7 cellular contexts compared by ENCODE assay signal in genomic region chr12:14260011-14260993, GRCh38.
DNase-seq lines count a peak whose midpoint lies in the region; ATAC-seq and TF ChIP-seq lines count a peak whose summit lies in the region.

No MANE protein-coding gene starts in this region.

- CTCF ChIA-PET in HEK293 (lab: Yijun Ruan, JAX) (interaction anchor here (1.0 kb wide), 1 partner anchor 16 kb away, joined by 3 read pairs; no protein-coding TSS in a partner anchor), PC-3 (lab: Charles Lee) (interaction anchor here (1.3 kb wide), 1 partner anchor 105 kb away, joined by 5 read pairs; the partner anchor contains the start of gene ATF7IP)

- POLR2A ChIA-PET in HEK293 (lab: Yijun Ruan, JAX) (interaction anchor here (1.0 to 1.7 kb wide), 2 partner anchors 13 to 105 kb away, joined by 3 to 11 read pairs; partner anchors contain the start of gene ATF7IP), PC-3 (lab: Charles Lee; ENCODE audit: unreplicated experiment) (interaction anchor here (0.6 kb wide), 1 partner anchor 105 kb away, joined by 6 read pairs; no protein-coding TSS in a partner anchor)

- H3K4me1 ChIP-seq in HEK293 (ENCODE audit: control insufficient read depth, insufficient read depth, low read length), result peaks cover 9% of the 10 kb centered on the region
- peaks cover 54% of the 10 kb centered on the region for H3K4me1 ChIP-seq in PC-3 (ENCODE audit: insufficient read depth, low read length)
- H3K4me1 ChIP-seq in thoracic aorta (ENCODE audit: control insufficient read depth in 1 of 2, low read depth in 2 of 2), result peaks cover 14 to 48% of the 10 kb centered on the region in 2 donors

- intact Hi-C loops in PC-3 (cut with micrococcal nuclease), result loop anchor here (1.0 kb wide), 1 partner anchor 105 kb away; the partner anchor contains the start of gene ATF7IP
- intact Hi-C loops in activated T-helper 1 cell treated with anti-CD3 and anti-CD28 coated beads, Interleukin-12 subunit alpha, Interleukin-12 subunit beta, Interleukin-2, Interleukin-4 antibody, amounts not matched to agents 30 ng/mL and 10 ng/mL and 1 ng/mL, durations not matched to agents 14 hours and 24 hours and 36 hours (cut with micrococcal nuclease), result no loop called here

- H3K9me3 ChIP-seq in HEK293 (ENCODE audit: control insufficient read depth, insufficient read depth, low read depth, low read length) (no peaks in the 10 kb centered on the region), PC-3 (ENCODE audit: low read length) (no peaks in the 10 kb centered on the region), thoracic aorta (no peaks in the 10 kb centered on the region)

- H3K27me3 Mint-ChIP-seq in memory B cell, result no peaks in the 10 kb centered on the region
- no peaks in the 10 kb centered on the region for H3K27me3 Mint-ChIP-seq in activated T-helper 1 cell treated with anti-CD3 and anti-CD28 coated beads, Interleukin-12 subunit alpha, Interleukin-12 subunit beta, Interleukin-2, Interleukin-4 antibody, amounts not matched to agents 30 ng/mL and 10 ng/mL and 1 ng/mL, durations not matched to agents 14 hours and 24 hours and 36 hours (ENCODE audit: insufficient read depth)

- no peak overlapping the region for H3K4me3 Mint-ChIP-seq in memory B cell
- H3K4me3 Mint-ChIP-seq in activated T-helper 1 cell treated with anti-CD3 and anti-CD28 coated beads, Interleukin-12 subunit alpha, Interleukin-12 subunit beta, Interleukin-2, Interleukin-4 antibody, amounts not matched to agents 30 ng/mL and 10 ng/mL and 1 ng/mL, durations not matched to agents 14 hours and 24 hours and 36 hours, result no peak overlapping the region

- H3K4me1 Mint-ChIP-seq in memory B cell, result peaks cover 27% of the 10 kb centered on the region
- H3K4me1 Mint-ChIP-seq in activated T-helper 1 cell treated with anti-CD3 and anti-CD28 coated beads, Interleukin-12 subunit alpha, Interleukin-12 subunit beta, Interleukin-2, Interleukin-4 antibody, amounts not matched to agents 30 ng/mL and 10 ng/mL and 1 ng/mL, durations not matched to agents 14 hours and 24 hours and 36 hours (ENCODE audit: low read depth), result peaks cover 50% of the 10 kb centered on the region

- peak; percentile 78 for DNase-seq in PC-3
- peak; percentile 92 for DNase-seq in epithelial cell of esophagus (ENCODE audit: low read depth)
- no peak for DNase-seq in memory B cell (ENCODE audit: low spot score in 2 of 2)
- peak; percentile 78 for DNase-seq in thoracic aorta (ENCODE audit: low spot score)
- no peak for DNase-seq in activated T-helper 1 cell treated with anti-CD3 and anti-CD28 coated beads, Interleukin-12 subunit alpha, Interleukin-12 subunit beta, Interleukin-2, Interleukin-4 antibody, amounts not matched to agents 30 ng/mL and 10 ng/mL and 1 ng/mL, durations not matched to agents 14 hours and 24 hours and 36 hours (ENCODE audit: low spot score)

- H3K27ac Mint-ChIP-seq in memory B cell, result peak overlapping the region; percentile 82
- H3K27ac Mint-ChIP-seq in activated T-helper 1 cell treated with anti-CD3 and anti-CD28 coated beads, Interleukin-12 subunit alpha, Interleukin-12 subunit beta, Interleukin-2, Interleukin-4 antibody, amounts not matched to agents 30 ng/mL and 10 ng/mL and 1 ng/mL, durations not matched to agents 14 hours and 24 hours and 36 hours, result no peak overlapping the region

- H3K9me3 Mint-ChIP-seq in memory B cell, result peaks cover 5% of the 10 kb centered on the region
- peaks cover 25% of the 10 kb centered on the region for H3K9me3 Mint-ChIP-seq in activated T-helper 1 cell treated with anti-CD3 and anti-CD28 coated beads, Interleukin-12 subunit alpha, Interleukin-12 subunit beta, Interleukin-2, Interleukin-4 antibody, amounts not matched to agents 30 ng/mL and 10 ng/mL and 1 ng/mL, durations not matched to agents 14 hours and 24 hours and 36 hours

- TF ChIP-seq CTCF in HEK293 (tag by site-specific recombination; IDR thresholded peaks at IDR 0.05) (no peak), PC-3 (conservative IDR thresholded peaks at IDR 0.05; ENCODE audit: low read depth, low read length) (no peak), epithelial cell of esophagus (IDR thresholded peaks at IDR 0.05; ENCODE audit: insufficient read depth, low read depth, low read length, missing control alignments) (no peak), thoracic aorta (IDR thresholded peaks at IDR 0.05) (no peak)

- no peaks in the 10 kb centered on the region for H3K36me3 ChIP-seq in HEK293 (ENCODE audit: control insufficient read depth in 2 of 2, insufficient read depth in 1 of 2, low read length in 2 of 2)
- H3K36me3 ChIP-seq in PC-3 (ENCODE audit: low read depth, low read length), result no peaks in the 10 kb centered on the region
- H3K36me3 ChIP-seq in thoracic aorta, result no peaks in the 10 kb centered on the region

- H3K9ac ChIP-seq in PC-3 (ENCODE audit: low read length), result peak overlapping the region; percentile 56

- ATAC-seq in PC-3, result peak; percentile 53
- no peak for ATAC-seq in memory B cell (ENCODE audit: low read depth)
- ATAC-seq in thoracic aorta (ENCODE audit: insufficient number of reproducible peaks, low FRiP score, low read depth), result no peak
- no peak for ATAC-seq in GM19324 (IDR thresholded peaks at IDR 0.05; ENCODE audit: low FRiP score, unreplicated experiment)

- H3K36me3 Mint-ChIP-seq in memory B cell, result peaks cover 2% of the 10 kb centered on the region
- peaks cover 3% of the 10 kb centered on the region for H3K36me3 Mint-ChIP-seq in activated T-helper 1 cell treated with anti-CD3 and anti-CD28 coated beads, Interleukin-12 subunit alpha, Interleukin-12 subunit beta, Interleukin-2, Interleukin-4 antibody, amounts not matched to agents 30 ng/mL and 10 ng/mL and 1 ng/mL, durations not matched to agents 14 hours and 24 hours and 36 hours (ENCODE audit: low read depth)

- H3K27ac ChIP-seq in HEK293 (ENCODE audit: extremely low read depth, low read depth, low read length), result peak overlapping the region; percentile 1; the same call in 1 of the 2 replicates
- peak overlapping the region; percentile 88 for H3K27ac ChIP-seq in PC-3 (ENCODE audit: low read length)
- peak overlapping the region; percentile 60 to 85 for H3K27ac ChIP-seq in thoracic aorta

- BruUV-seq in PC-3 (replicated peaks; lab: Mats Ljungman, UMichigan), result no TSS peak

- H3K4me3 ChIP-seq in HEK293 (ENCODE audit: low read depth, low read length) (peak overlapping the region; percentile 3; the same call in 1 of the 2 replicates), PC-3 (ENCODE audit: low read length) (peak overlapping the region; percentile 15; the same call in 1 of the 2 replicates), epithelial cell of esophagus (ENCODE audit: low read length) (no peak overlapping the region), thoracic aorta (peak overlapping the region; percentile 55)

- H4K20me1 ChIP-seq in PC-3 (ENCODE audit: low read length), result no peaks in the 10 kb centered on the region

- H3F3A ChIP-seq in PC-3 (ENCODE audit: low read length, unreplicated experiment), result no peaks in the 10 kb centered on the region

- H3K79me2 ChIP-seq in PC-3 (ENCODE audit: low read length), result no peaks in the 10 kb centered on the region

- peak overlapping the region; percentile 75 for H2AFZ ChIP-seq in PC-3 (ENCODE audit: low read length)

- H3K9me2 ChIP-seq in PC-3 (replicated peaks; ENCODE audit: low read length), result no peaks in the 10 kb centered on the region

- H3K27me3 ChIP-seq in PC-3 (ENCODE audit: low read length) (no peaks in the 10 kb centered on the region), thoracic aorta (replicated peaks; ENCODE audit: insufficient read depth) (no peaks in the 10 kb centered on the region)

- peak overlapping the region; percentile 57 for H3K4me2 ChIP-seq in PC-3 (ENCODE audit: low read length)

TF ChIP-seq in HEK293, 187 proteins besides CTCF, POLR2A, EP300 and RAD21 (continues in another document):
- no peak for TF ChIP-seq KLF1 (tag by site-specific recombination; IDR thresholded peaks at IDR 0.05)
- peak; percentile 48; the same call in 1 of the 2 replicates for TF ChIP-seq ZNF366 (tag by site-specific recombination; conservative IDR thresholded peaks at IDR 0.05)
- TF ChIP-seq ZNF311 (tag by site-specific recombination; IDR thresholded peaks at IDR 0.05; ENCODE audit: borderline replicate concordance), result no peak
- TF ChIP-seq KLF8 (tag by site-specific recombination; IDR thresholded peaks at IDR 0.05), result peak; percentile 35; the same call in 1 of the 2 replicates
- TF ChIP-seq SETDB1 (IDR thresholded peaks at IDR 0.05; ENCODE audit: insufficient read length, low read length), result peak; percentile 13
- no peak for TF ChIP-seq ZNF146 (tag by site-specific recombination; IDR thresholded peaks at IDR 0.05)
- TF ChIP-seq ZNF513 (tag by site-specific recombination; IDR thresholded peaks at IDR 0.05), result 0 out of 2 replicates have a peak, but pooled peaks have one; percentile 24
- TF ChIP-seq WT1 (tag by site-specific recombination; IDR thresholded peaks at IDR 0.05), result 0 out of 2 replicates have a peak, but pooled peaks have one; percentile 22
- TF ChIP-seq EGR2 (tag by site-specific recombination; IDR thresholded peaks at IDR 0.05; ENCODE audit: low read depth), result peak; percentile 91
- 0 out of 2 replicates have a peak, but pooled peaks have one; percentile 21 for TF ChIP-seq ZNF692 (tag by site-specific recombination; IDR thresholded peaks at IDR 0.05)
- no peak for TF ChIP-seq OVOL3 (tag by site-specific recombination; IDR thresholded peaks at IDR 0.05)
- TF ChIP-seq ZNF624 (tag by site-specific recombination; IDR thresholded peaks at IDR 0.05), result no peak

Comparison
In these comparisons a context has a peak if more than half of its experiments do, and no peak if none do; other contexts are left out.
1. H3K27ac ChIP-seq: peak in every context shown above with its lines; median percentile 88 in PC-3; 72 in thoracic aorta; 1 in HEK293.
2. DNase-seq: peak in PC-3 (single experiment), epithelial cell of esophagus (single experiment) and thoracic aorta (single experiment); none in memory B cell (0 of 2) and activated T-helper 1 cell treated with anti-CD3 and anti-CD28 coated beads, Interleukin-12 subunit alpha, Interleukin-12 subunit beta, Interleukin-2, Interleukin-4 antibody, amounts not matched to agents 30 ng/mL and 10 ng/mL and 1 ng/mL, durations not matched to agents 14 hours and 24 hours and 36 hours (single experiment).